ENCODE assay signal across 32 cellular contexts in the genomic region with DNA sequence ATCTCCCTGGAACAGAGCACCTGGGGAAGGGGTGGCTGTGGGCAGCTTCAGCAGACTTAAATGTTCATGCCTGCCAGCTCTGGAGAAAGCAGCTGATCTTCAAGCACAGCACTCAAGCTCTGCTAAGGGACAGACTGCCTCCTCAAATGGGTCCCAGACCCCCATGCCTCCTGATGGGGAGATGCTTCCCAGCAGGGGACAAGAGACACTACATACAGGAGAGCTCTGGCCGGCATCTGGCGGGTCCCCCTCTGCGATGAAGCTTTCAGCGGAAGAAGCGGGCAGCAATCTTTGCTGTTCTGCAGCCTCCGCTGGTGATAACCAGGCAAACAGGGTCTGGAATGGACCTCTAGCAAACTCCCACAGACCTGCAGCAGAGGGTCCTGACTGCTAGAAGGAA.
"Had no signal": no experiment of that assay in that cellular context is flagged by ENCODE, and none has a peak within 500 bp of the region (broad histone marks: within the 10 kb centered on the region; RNA-seq: fewer than 3 reads in every experiment).

No MANE protein-coding gene starts in this region.

- H3K4me1 ChIP-seq: adrenal gland, ascending aorta, breast epithelium had no signal

- H3K27me3 ChIP-seq: adrenal gland, ascending aorta, body of pancreas, brain microvascular endothelial cell, breast epithelium, cardiac muscle cell had no signal

- DNase-seq: activated effector memory CD4-positive, alpha-beta T cell treated with anti-CD3 and anti-CD28 coated beads, Interleukin-2, amount 50 U/mL, for 16 hours; activated effector memory CD4-positive, alpha-beta T cell treated with Interleukin-2 at 50 U/mL for 16 hours; activated gamma-delta T cell; activated gamma-delta T cell treated with Interleukin-2 at 50 U/mL for 16 hours; activated naive CD4-positive, alpha-beta T cell; activated naive CD4-positive, alpha-beta T cell treated with anti-CD3 and anti-CD28 coated beads for 36 hours; activated naive CD4-positive, alpha-beta T cell treated with anti-CD3 and anti-CD28 coated beads, Interleukin-2, amount 10 ng/mL, durations not matched to agents 7 days and 5 days; activated naive CD4-positive, alpha-beta T cell treated with anti-CD3 and anti-CD28 coated beads, Interleukin-2, amount 50 U/mL, for 16 hours; activated naive CD4-positive, alpha-beta T cell treated with Interleukin-2 at 50 U/mL for 16 hours; activated naive CD8-positive, alpha-beta T cell treated with anti-CD3 and anti-CD28 coated beads for 36 hours; activated naive CD8-positive, alpha-beta T cell treated with anti-CD3 and anti-CD28 coated beads, Interleukin-2, amount 10 ng/mL, durations not matched to agents 7 days and 5 days; activated naive CD8-positive, alpha-beta T cell treated with anti-CD3 and anti-CD28 coated beads, Interleukin-2, amount 50 U/mL, for 24 hours; activated T-cell treated with anti-CD3 and anti-CD28 coated beads, Interleukin-2, amount 50 U/mL, for 1 hour; activated T-cell treated with anti-CD3 and anti-CD28 coated beads, Interleukin-2, amount 50 U/mL, for 24 hours; activated T-cell treated with anti-CD3 and anti-CD28 coated beads, Interleukin-2, amount 50 U/mL, for 4 hours; activated T-cell treated with anti-CD3 and anti-CD28 coated beads, Interleukin-2, amount 50 U/mL, for 48 hours; activated T-cell treated with anti-CD3 and anti-CD28 coated beads, Interleukin-2, amount 50 U/mL, for 72 hours; adrenal gland; amniotic stem cell; amygdala; anterior cingulate cortex; aorta; body of pancreas; brain microvascular endothelial cell; caudate nucleus; central memory CD4-positive, alpha-beta T cell; cerebellar nuclear complex had no signal

- H3K9me3 ChIP-seq: adrenal gland, ascending aorta, body of pancreas had no signal

- H3K27ac ChIP-seq: adrenal gland, ascending aorta, body of pancreas, brain microvascular endothelial cell, breast epithelium, cardiac muscle cell had no signal

- H3K4me3 ChIP-seq: adrenal gland, ascending aorta, body of pancreas, breast epithelium, cardiac muscle cell had no signal

- ATAC-seq: activated naive CD4-positive, alpha-beta T cell treated with anti-CD3 and anti-CD28 coated beads, Interleukin-2, amount 50 U/mL, for 72 hours; activated naive CD8-positive, alpha-beta T cell treated with anti-CD3 and anti-CD28 coated beads, Interleukin-2, amount 50 U/mL, for 24 hours; activated T-cell treated with anti-CD3 and anti-CD28 coated beads, Interleukin-2, amount 50 U/mL, for 4 hours; activated T-cell treated with anti-CD3 and anti-CD28 coated beads, Interleukin-2, amount 50 U/mL, for 72 hours; activated T-helper 17 cell treated with anti-CD3 and anti-CD28 coated beads, Interleukin-2, amount 50 U/mL, for 72 hours; body of pancreas had no signal

- H3K36me3 ChIP-seq: adrenal gland, ascending aorta, brain microvascular endothelial cell, breast epithelium, cardiac muscle cell had no signal
